24 cellular contexts compared by ENCODE assay signal in genomic region chr21:37660709-37661108, GRCh38.
"Had no signal": no experiment of that assay in that cellular context is flagged by ENCODE, and none has a peak within 500 bp of the region (broad histone marks: within the 10 kb centered on the region; RNA-seq: fewer than 3 reads in every experiment).

No MANE protein-coding gene starts in this region.

- H3K4me3 Mint-ChIP-seq: memory B cell; naive thymus-derived CD4-positive, alpha-beta T cell; natural killer cell treated with Interleukin-12 subunit alpha and Interleukin-12 subunit beta and Interleukin-15 and Interleukin-18, amount 100 ng/mL, for 72 hours; stimulated activated naive B cell treated with anti-CD40 and anti-IgM and Interleukin-4, amounts not matched to agents 10 μg/mL and 1 μg/mL and 100 μg/mL, for 72 hours had no signal

- H3K27me3 Mint-ChIP-seq: progenitor cell of endocrine pancreas had no signal

- H3K4me1 Mint-ChIP-seq: memory B cell; stimulated activated naive B cell treated with anti-CD40 and anti-IgM and Interleukin-4, amounts not matched to agents 10 μg/mL and 1 μg/mL and 100 μg/mL, for 72 hours had no signal

- H3K4me3 ChIP-seq: left ventricle myocardium inferior, lung, mucosa of descending colon, ovary, right atrium auricular region, skin epidermis, stomach, testis, thyroid gland, transverse colon, upper lobe of left lung, vagina had no signal

- H3K27ac Mint-ChIP-seq: memory B cell; naive thymus-derived CD4-positive, alpha-beta T cell; natural killer cell treated with Interleukin-12 subunit alpha and Interleukin-12 subunit beta and Interleukin-15 and Interleukin-18, amount 100 ng/mL, for 72 hours; progenitor cell of endocrine pancreas; stimulated activated naive B cell treated with anti-CD40 and anti-IgM and Interleukin-4, amounts not matched to agents 10 μg/mL and 1 μg/mL and 100 μg/mL, for 72 hours had no signal

- H3K9me3 ChIP-seq: mucosa of descending colon, ovary, right atrium auricular region, stomach, testis, thyroid gland, transverse colon, upper lobe of left lung, vagina had no signal

- H3K36me3 ChIP-seq: left ventricle myocardium inferior, ovary, right atrium auricular region, stomach, thyroid gland, transverse colon, upper lobe of left lung, vagina had no signal

- H3K36me3 Mint-ChIP-seq: memory B cell; naive thymus-derived CD4-positive, alpha-beta T cell; natural killer cell treated with Interleukin-12 subunit alpha and Interleukin-12 subunit beta and Interleukin-15 and Interleukin-18, amount 100 ng/mL, for 72 hours; stimulated activated naive B cell treated with anti-CD40 and anti-IgM and Interleukin-4, amounts not matched to agents 10 μg/mL and 1 μg/mL and 100 μg/mL, for 72 hours had no signal

- H3K9me3 Mint-ChIP-seq: memory B cell; naive thymus-derived CD4-positive, alpha-beta T cell; natural killer cell treated with Interleukin-12 subunit alpha and Interleukin-12 subunit beta and Interleukin-15 and Interleukin-18, amount 100 ng/mL, for 72 hours; stimulated activated naive B cell treated with anti-CD40 and anti-IgM and Interleukin-4, amounts not matched to agents 10 μg/mL and 1 μg/mL and 100 μg/mL, for 72 hours had no signal

- ATAC-seq: mucosa of descending colon; naive thymus-derived CD4-positive, alpha-beta T cell; natural killer cell treated with Interleukin-12 subunit alpha and Interleukin-12 subunit beta and Interleukin-15 and Interleukin-18, amount 100 ng/mL, for 72 hours; sciatic nerve; stimulated activated naive B cell treated with anti-CD40 and anti-IgM and Interleukin-4, amounts not matched to agents 10 μg/mL and 1 μg/mL and 100 μg/mL, for 72 hours; stimulated activated naive CD8-positive, alpha-beta T cell treated with anti-CD3 and anti-CD28 coated beads, Interleukin-15, Interleukin-2, amounts not matched to agents 100 U/mL and 50 U/mL, for 24 hours had no signal

- H3K27ac ChIP-seq: left ventricle myocardium inferior, ovary, right atrium auricular region, skin epidermis, stomach, testis, thyroid gland, transverse colon, vagina had no signal

- DNase-seq: left ventricle myocardium inferior; midbrain; mucosa of descending colon; naive thymus-derived CD4-positive, alpha-beta T cell; ovary; stimulated activated CD4-positive, alpha-beta T cell treated with anti-CD3 and anti-CD28 coated beads, Interleukin-12 subunit alpha, Interleukin-12 subunit beta, amount 100 ng/mL, for 4 hours; stimulated activated CD4-positive, alpha-beta T cell treated with anti-CD3 and anti-CD28 coated beads, Interleukin-15, amount 100 ng/mL, for 24 hours; stimulated activated CD4-positive, alpha-beta T cell treated with anti-CD3 and anti-CD28 coated beads, Interleukin-2, amount 100 ng/mL, for 24 hours; stimulated activated CD4-positive, alpha-beta T cell treated with anti-CD3 and anti-CD28 coated beads, Interleukin-4, amount 100 ng/mL, for 1 hour; stimulated activated naive B cell treated with anti-CD40 and anti-IgM and Interleukin-4, amounts not matched to agents 10 μg/mL and 1 μg/mL and 100 μg/mL, for 72 hours; stimulated activated naive CD8-positive, alpha-beta T cell treated with anti-CD3 and anti-CD28 coated beads, Interleukin-15, Interleukin-2, amounts not matched to agents 100 U/mL and 50 U/mL, for 24 hours; stomach; testis; thyroid gland; transverse colon; upper lobe of left lung had no signal

- H3K27me3 ChIP-seq: ovary, right atrium auricular region, stomach, testis, thyroid gland, transverse colon, upper lobe of left lung, vagina had no signal
